34 cellular contexts compared by ENCODE assay signal in genomic region chr11:57868491-57868890, GRCh38.
"Had no signal": no experiment of that assay in that cellular context is flagged by ENCODE, and none has a peak within 500 bp of the region (broad histone marks: within the 10 kb centered on the region; RNA-seq: fewer than 3 reads in every experiment).

No MANE protein-coding gene starts in this region.

- H3K9me3 ChIP-seq: gastroesophageal sphincter, mucosa of descending colon, right atrium auricular region, stomach, thyroid gland, upper lobe of left lung, vagina had no signal

- H3K4me1 ChIP-seq: gastroesophageal sphincter, right atrium auricular region, stomach, thyroid gland, upper lobe of left lung, vagina had no signal

- ATAC-seq: effector memory CD8-positive, alpha-beta T cell; gastroesophageal sphincter; left lobe of liver; natural killer cell treated with Interleukin-12 subunit alpha and Interleukin-12 subunit beta and Interleukin-15 and Interleukin-18, amount 100 ng/mL, for 72 hours; stimulated activated memory B cell treated with anti-CD40 and anti-IgM and Interleukin-4, amounts not matched to agents 10 μg/mL and 1 μg/mL and 100 μg/mL, for 72 hours; T-helper 17 cell had no signal

- FAIRE-seq: astrocyte, endothelial cell of umbilical vein had no signal

- DNase-seq: activated CD4-positive, alpha-beta memory T cell treated with anti-CD3 and anti-CD28 coated beads for 36 hours; activated CD4-positive, alpha-beta T cell treated with anti-CD3 and anti-CD28 coated beads, Interleukin-2, amount 10 ng/mL, durations not matched to agents 24 days and 14 days; activated CD4-positive, CD25-positive, alpha-beta regulatory T cell treated with anti-CD3 and anti-CD28 coated beads, Interleukin-2, amount 50 U/mL, for 72 hours; activated CD8-positive, alpha-beta memory T cell treated with anti-CD3 and anti-CD28 coated beads, Interleukin-2, amount 50 U/mL, for 4 hours; activated effector memory CD4-positive, alpha-beta T cell treated with anti-CD3 and anti-CD28 coated beads, Interleukin-2, amount 50 U/mL, for 16 hours; activated naive CD4-positive, alpha-beta T cell treated with anti-CD3 and anti-CD28 coated beads for 36 hours; activated T-cell treated with anti-CD3 and anti-CD28 coated beads, Interleukin-2, amount 50 U/mL, for 1 hour; amniotic stem cell; brain microvascular endothelial cell; cortex of kidney; effector memory CD8-positive, alpha-beta T cell; hypothalamus; kidney glomerular epithelial cell; mucosa of descending colon; stimulated activated CD4-positive, alpha-beta T cell treated with anti-CD3 and anti-CD28 coated beads, Interleukin-1b, Interleukin-23, amount 100 ng/mL, for 48 hours; stimulated activated CD4-positive, alpha-beta T cell treated with anti-CD3 and anti-CD28 coated beads, Interleukin-4, amount 100 ng/mL, for 4 hours; stimulated activated CD8-positive, alpha-beta memory T cell treated with anti-CD3 and anti-CD28 coated beads, Interleukin-4, amount 100 ng/mL, for 48 hours; stomach; T-helper 17 cell; T1000; thyroid gland; upper lobe of left lung; WERI-Rb-1 had no signal

- H3K27ac ChIP-seq: brain microvascular endothelial cell, gastroesophageal sphincter, right atrium auricular region, stomach, thyroid gland, upper lobe of left lung, vagina, WERI-Rb-1 had no signal

- H3K4me2 ChIP-seq: smooth muscle cell had no signal

- H3K4me1 Mint-ChIP-seq: activated CD4-positive, alpha-beta T cell treated with anti-CD3 and anti-CD28 coated beads, Interleukin-2, amount 10 ng/mL, durations not matched to agents 24 days and 14 days; stimulated activated memory B cell treated with anti-CD40 and anti-IgM and Interleukin-4, amounts not matched to agents 10 μg/mL and 1 μg/mL and 100 μg/mL, for 72 hours; T-helper 17 cell had no signal

- H3K4me3 Mint-ChIP-seq: activated CD4-positive, alpha-beta memory T cell treated with anti-CD3 and anti-CD28 coated beads for 36 hours; activated CD4-positive, alpha-beta T cell treated with anti-CD3 and anti-CD28 coated beads, Interleukin-2, amount 10 ng/mL, durations not matched to agents 24 days and 14 days; activated naive CD4-positive, alpha-beta T cell treated with anti-CD3 and anti-CD28 coated beads for 36 hours; activated T-helper 1 cell treated with anti-CD3 and anti-CD28 coated beads, Interleukin-12 subunit alpha, Interleukin-12 subunit beta, Interleukin-2, Interleukin-4 antibody, amounts not matched to agents 30 ng/mL and 10 ng/mL and 1 ng/mL, durations not matched to agents 14 hours and 24 hours and 36 hours; effector memory CD8-positive, alpha-beta T cell; natural killer cell treated with Interleukin-12 subunit alpha and Interleukin-12 subunit beta and Interleukin-15 and Interleukin-18, amount 100 ng/mL, for 72 hours; stimulated activated memory B cell treated with anti-CD40 and anti-IgM and Interleukin-4, amounts not matched to agents 10 μg/mL and 1 μg/mL and 100 μg/mL, for 72 hours; T-helper 17 cell had no signal

- H3K36me3 ChIP-seq: brain microvascular endothelial cell, gastroesophageal sphincter, right atrium auricular region, stomach, thyroid gland, upper lobe of left lung, vagina, WERI-Rb-1 had no signal

- H3K27me3 ChIP-seq: brain microvascular endothelial cell, right atrium auricular region, stomach, thyroid gland, upper lobe of left lung, vagina had no signal

- H3K4me3 ChIP-seq: gastroesophageal sphincter, lung, mucosa of descending colon, right atrium auricular region, smooth muscle cell, stomach, thyroid gland, upper lobe of left lung, vagina had no signal

- H3K27ac Mint-ChIP-seq: activated CD4-positive, alpha-beta memory T cell treated with anti-CD3 and anti-CD28 coated beads for 36 hours; activated CD4-positive, alpha-beta T cell treated with anti-CD3 and anti-CD28 coated beads, Interleukin-2, amount 10 ng/mL, durations not matched to agents 24 days and 14 days; activated naive CD4-positive, alpha-beta T cell treated with anti-CD3 and anti-CD28 coated beads for 36 hours; activated T-helper 1 cell treated with anti-CD3 and anti-CD28 coated beads, Interleukin-12 subunit alpha, Interleukin-12 subunit beta, Interleukin-2, Interleukin-4 antibody, amounts not matched to agents 30 ng/mL and 10 ng/mL and 1 ng/mL, durations not matched to agents 14 hours and 24 hours and 36 hours; effector memory CD8-positive, alpha-beta T cell; natural killer cell treated with Interleukin-12 subunit alpha and Interleukin-12 subunit beta and Interleukin-15 and Interleukin-18, amount 100 ng/mL, for 72 hours; stimulated activated memory B cell treated with anti-CD40 and anti-IgM and Interleukin-4, amounts not matched to agents 10 μg/mL and 1 μg/mL and 100 μg/mL, for 72 hours; T-helper 17 cell had no signal

- H3K27me3 Mint-ChIP-seq: activated CD4-positive, alpha-beta T cell treated with anti-CD3 and anti-CD28 coated beads, Interleukin-2, amount 10 ng/mL, durations not matched to agents 24 days and 14 days had no signal

- H3K36me3 Mint-ChIP-seq: activated CD4-positive, alpha-beta memory T cell treated with anti-CD3 and anti-CD28 coated beads for 36 hours; natural killer cell treated with Interleukin-12 subunit alpha and Interleukin-12 subunit beta and Interleukin-15 and Interleukin-18, amount 100 ng/mL, for 72 hours; stimulated activated memory B cell treated with anti-CD40 and anti-IgM and Interleukin-4, amounts not matched to agents 10 μg/mL and 1 μg/mL and 100 μg/mL, for 72 hours had no signal

- H3K9me3 Mint-ChIP-seq: activated CD4-positive, alpha-beta memory T cell treated with anti-CD3 and anti-CD28 coated beads for 36 hours; activated naive CD4-positive, alpha-beta T cell treated with anti-CD3 and anti-CD28 coated beads for 36 hours; effector memory CD8-positive, alpha-beta T cell; natural killer cell treated with Interleukin-12 subunit alpha and Interleukin-12 subunit beta and Interleukin-15 and Interleukin-18, amount 100 ng/mL, for 72 hours; stimulated activated memory B cell treated with anti-CD40 and anti-IgM and Interleukin-4, amounts not matched to agents 10 μg/mL and 1 μg/mL and 100 μg/mL, for 72 hours had no signal
